ENCODE assay signal across 12 cellular contexts in the genomic region with DNA sequence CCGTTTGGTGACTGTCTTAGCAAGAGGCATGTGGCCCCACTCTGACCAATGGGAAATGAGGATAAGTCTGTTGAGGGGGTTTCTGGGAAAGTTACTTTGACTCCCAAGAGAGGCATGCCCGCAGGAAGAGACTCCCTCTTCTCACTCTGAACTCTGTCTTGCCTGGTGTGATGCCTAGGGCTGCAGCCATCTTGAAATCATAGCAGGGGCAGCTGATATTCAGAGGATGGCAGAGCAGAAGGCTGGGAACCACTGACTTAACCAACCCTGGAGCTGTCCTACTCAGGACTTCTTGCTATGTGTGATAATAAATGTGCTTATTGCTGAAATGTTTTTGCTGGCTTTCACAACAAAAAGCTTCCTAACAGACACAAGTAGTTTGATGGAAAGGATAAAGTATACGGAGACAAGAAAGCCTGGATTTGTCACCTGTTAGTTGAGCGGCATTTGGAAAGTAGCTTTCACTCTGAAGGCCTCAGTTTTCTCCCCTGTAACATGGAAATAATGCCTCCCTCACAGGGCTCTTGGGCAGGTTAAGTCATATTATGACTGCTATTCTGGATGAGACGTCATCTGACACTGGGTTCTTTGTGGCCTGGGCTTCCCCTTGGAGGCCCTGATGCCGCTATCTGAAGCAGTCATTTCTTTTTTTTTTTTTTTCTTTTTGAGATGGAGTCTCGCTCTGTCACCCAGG.
DNase-seq lines count a peak whose midpoint lies in the region; ATAC-seq and TF ChIP-seq lines count a peak whose summit lies in the region.
"Had no signal": no experiment of that assay in that cellular context is flagged by ENCODE, and none has a peak within 500 bp of the region (broad histone marks: within the 10 kb centered on the region; RNA-seq: fewer than 3 reads in every experiment).

No MANE protein-coding gene starts in this region.

- ATAC-seq in GM18907 (IDR thresholded peaks at IDR 0.05; ENCODE audit: unreplicated experiment): peak; percentile 75
- ATAC-seq in HG02884 (IDR thresholded peaks at IDR 0.05; ENCODE audit: unreplicated experiment): peak; percentile 70
- ATAC-seq in activated CD8-positive, alpha-beta T cell treated with anti-CD3 and anti-CD28 coated beads, Interleukin-2, amount 10 ng/mL, durations not matched to agents 7 days and 5 days: peak; percentile 30

- H3K4me1 ChIP-seq in effector memory CD4-positive, alpha-beta T cell (ENCODE audit: control insufficient read depth, insufficient read depth, low read length, poor library complexity, severe bottlenecking): no peaks in the 10 kb centered on the region

- no peak overlapping the region for H3K27ac Mint-ChIP-seq in activated CD8-positive, alpha-beta T cell treated with anti-CD3 and anti-CD28 coated beads, Interleukin-2, amount 10 ng/mL, durations not matched to agents 7 days and 5 days
- H3K27ac Mint-ChIP-seq: natural killer cell treated with Interleukin-12 subunit alpha and Interleukin-12 subunit beta and Interleukin-15 and Interleukin-18, amount 100 ng/mL, for 72 hours had no signal

- no peaks in the 10 kb centered on the region for H3K9me3 ChIP-seq in effector memory CD4-positive, alpha-beta T cell (ENCODE audit: control insufficient read depth, low read length)

- peaks cover 12% of the 10 kb centered on the region for H3K27me3 Mint-ChIP-seq in activated CD8-positive, alpha-beta T cell treated with anti-CD3 and anti-CD28 coated beads, Interleukin-2, amount 10 ng/mL, durations not matched to agents 7 days and 5 days (ENCODE audit: low read depth)

- H3K4me3 Mint-ChIP-seq in activated CD8-positive, alpha-beta T cell treated with anti-CD3 and anti-CD28 coated beads, Interleukin-2, amount 10 ng/mL, durations not matched to agents 7 days and 5 days: no peak overlapping the region
- H3K4me3 Mint-ChIP-seq: natural killer cell treated with Interleukin-12 subunit alpha and Interleukin-12 subunit beta and Interleukin-15 and Interleukin-18, amount 100 ng/mL, for 72 hours had no signal

- H3K4me3 ChIP-seq in GM12864 (ENCODE audit: low read depth, low read length): no peak overlapping the region; the same call in 1 of the 2 replicates
- H3K4me3 ChIP-seq in effector memory CD4-positive, alpha-beta T cell (ENCODE audit: insufficient read depth, low read depth, low read length, poor library complexity, severe bottlenecking): no peak overlapping the region

- no peaks in the 10 kb centered on the region for H3K36me3 Mint-ChIP-seq in activated CD8-positive, alpha-beta T cell treated with anti-CD3 and anti-CD28 coated beads, Interleukin-2, amount 10 ng/mL, durations not matched to agents 7 days and 5 days (ENCODE audit: low read depth)

- no peaks in the 10 kb centered on the region for H3K36me3 ChIP-seq in effector memory CD4-positive, alpha-beta T cell (ENCODE audit: control insufficient read depth, insufficient read depth, low read length)

- DNase-seq in GM12864 (ENCODE audit: low read depth): peak; percentile 72
- DNase-seq in activated CD8-positive, alpha-beta T cell treated with anti-CD3 and anti-CD28 coated beads, Interleukin-2, amount 10 ng/mL, durations not matched to agents 7 days and 5 days: no peak
- no peak for DNase-seq in NCI-H2029 treated with DMSO at 0.1 percent for 48 hours (lab: John Stamatoyannopoulos, UW)
- DNase-seq in effector memory CD4-positive, alpha-beta T cell: no peak
- no peak for DNase-seq in AG08396 (ENCODE audit: low spot score)
- DNase-seq in NAMALWA (ENCODE audit: low spot score): no peak
- DNase-seq: COR-L47, erythroblast, NCI-H1417 treated with DMSO at 0.1 percent for 48 hours had no signal

- peaks cover 8% of the 10 kb centered on the region for H3K9me3 Mint-ChIP-seq in activated CD8-positive, alpha-beta T cell treated with anti-CD3 and anti-CD28 coated beads, Interleukin-2, amount 10 ng/mL, durations not matched to agents 7 days and 5 days (ENCODE audit: insufficient read depth)
- H3K9me3 Mint-ChIP-seq: natural killer cell treated with Interleukin-12 subunit alpha and Interleukin-12 subunit beta and Interleukin-15 and Interleukin-18, amount 100 ng/mL, for 72 hours had no signal

- CTCF ChIA-PET in activated CD8-positive, alpha-beta T cell treated with anti-CD3 and anti-CD28 coated beads, Interleukin-2, amount 10 ng/mL, durations not matched to agents 7 days and 5 days (lab: Charles Lee): interaction anchor here (0.7 kb wide), 1 partner anchor 716 kb away, joined by 3 read pairs; no protein-coding TSS in a partner anchor

- H3K4me1 Mint-ChIP-seq in activated CD8-positive, alpha-beta T cell treated with anti-CD3 and anti-CD28 coated beads, Interleukin-2, amount 10 ng/mL, durations not matched to agents 7 days and 5 days (ENCODE audit: low read depth): no peaks in the 10 kb centered on the region

- H3K27me3 ChIP-seq in effector memory CD4-positive, alpha-beta T cell (replicated peaks; ENCODE audit: control insufficient read depth, insufficient read depth, low read length, poor library complexity, severe bottlenecking): no peaks in the 10 kb centered on the region

- TF ChIP-seq CTCF in GM12864 (IDR thresholded peaks at IDR 0.05; ENCODE audit: low read depth, low read length, missing control alignments): no peak

- H3K27ac ChIP-seq in effector memory CD4-positive, alpha-beta T cell (ENCODE audit: insufficient read depth, low read length, poor library complexity, severe bottlenecking): no peak overlapping the region

- POLR2A ChIA-PET in activated CD8-positive, alpha-beta T cell treated with anti-CD3 and anti-CD28 coated beads, Interleukin-2, amount 10 ng/mL, durations not matched to agents 7 days and 5 days (lab: Charles Lee): no interaction called here
